Comparison of ENCODE assay signal across 9 cellular contexts in the genomic region with DNA sequence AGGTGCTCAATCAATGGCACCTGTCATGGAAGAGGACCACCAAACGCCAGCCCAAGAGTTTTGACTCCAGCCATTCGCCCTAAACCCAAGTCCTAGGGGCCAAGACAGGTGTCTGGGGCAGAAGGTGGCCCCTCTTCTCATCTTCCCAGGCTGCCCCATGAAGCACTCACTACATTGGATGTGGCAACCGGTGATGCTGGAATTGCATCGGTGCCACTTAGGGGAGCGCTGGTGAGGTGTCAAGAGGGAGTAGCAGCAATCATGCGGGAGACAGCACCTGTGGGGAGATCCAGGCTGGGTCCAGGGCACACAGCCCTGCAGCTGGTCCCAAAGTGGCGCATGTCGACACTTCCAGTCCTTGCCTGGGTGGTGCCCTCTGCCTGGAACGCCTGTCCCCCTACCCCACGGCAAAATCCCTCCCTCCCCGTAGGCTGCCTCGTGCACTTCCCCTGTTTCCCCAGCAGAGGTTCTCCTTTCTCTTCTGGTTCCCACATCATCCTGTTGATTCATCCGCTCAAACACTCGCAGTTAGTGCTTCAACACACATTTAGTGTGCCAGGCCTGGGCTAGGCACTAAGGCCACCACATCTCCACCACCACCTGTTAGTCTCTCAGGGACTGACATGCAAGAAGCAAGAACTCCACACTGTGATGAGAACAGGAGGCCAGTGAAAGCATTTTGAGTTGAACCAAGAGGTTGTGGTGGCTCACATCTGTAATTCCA. TPM values are rescaled to one million over a fixed set of nuclear protein-coding genes. Genes with fewer than 3 reads are reported as not detected.
A peak's percentile ranks its signal among the peaks of the same experiment; 100 is the strongest.
DNase-seq lines count a peak whose midpoint lies in the region; ATAC-seq lines count a peak whose summit lies in the region.
"Had no signal": no experiment of that assay in that cellular context is flagged by ENCODE, and none has a peak within 500 bp of the region (broad histone marks: within the 10 kb centered on the region; RNA-seq: fewer than 3 reads in every experiment).

No MANE protein-coding gene starts in this region.

- no peaks in the 10 kb centered on the region for H3K36me3 Mint-ChIP-seq in stimulated activated memory B cell treated with anti-CD40 and anti-IgM and Interleukin-4, amounts not matched to agents 10 μg/mL and 1 μg/mL and 100 μg/mL, for 72 hours

- H3K27me3 Mint-ChIP-seq in stimulated activated memory B cell treated with anti-CD40 and anti-IgM and Interleukin-4, amounts not matched to agents 10 μg/mL and 1 μg/mL and 100 μg/mL, for 72 hours = no peaks in the 10 kb centered on the region

- no peak overlapping the region for H3K27ac ChIP-seq in SJCRH30

- H3K9me3 Mint-ChIP-seq in stimulated activated memory B cell treated with anti-CD40 and anti-IgM and Interleukin-4, amounts not matched to agents 10 μg/mL and 1 μg/mL and 100 μg/mL, for 72 hours = no peaks in the 10 kb centered on the region

- H3K27ac Mint-ChIP-seq in stimulated activated memory B cell treated with anti-CD40 and anti-IgM and Interleukin-4, amounts not matched to agents 10 μg/mL and 1 μg/mL and 100 μg/mL, for 72 hours = no peak overlapping the region

- ATAC-seq in stimulated activated memory B cell treated with anti-CD40 and anti-IgM and Interleukin-4, amounts not matched to agents 10 μg/mL and 1 μg/mL and 100 μg/mL, for 72 hours = peak; percentile 66
- no peak for ATAC-seq in HG02885 (IDR thresholded peaks at IDR 0.05; ENCODE audit: poor library complexity, unreplicated experiment)

- H3K4me3 Mint-ChIP-seq in stimulated activated memory B cell treated with anti-CD40 and anti-IgM and Interleukin-4, amounts not matched to agents 10 μg/mL and 1 μg/mL and 100 μg/mL, for 72 hours = no peak overlapping the region

- DNase-seq in DMS53 (lab: John Stamatoyannopoulos, UW) = peak; percentile 78
- DNase-seq in HT-29 (ENCODE audit: low spot score) = peak; percentile 80
- DNase-seq in SJCRH30 = peak; percentile 16 to 56
- peak; percentile 3 for DNase-seq in central memory CD4-positive, alpha-beta T cell
- DNase-seq in kidney tubule cell (ENCODE audit: low spot score) = peak; percentile 70
- no peak for DNase-seq in effector CD8-positive, alpha-beta T cell (lab: John Stamatoyannopoulos, UW)

- H3K36me3 ChIP-seq in SJCRH30 = no peaks in the 10 kb centered on the region

- no peaks in the 10 kb centered on the region; the same call in 1 of the 2 replicates for H3K4me1 ChIP-seq in SJCRH30

- H3K4me1 Mint-ChIP-seq in stimulated activated memory B cell treated with anti-CD40 and anti-IgM and Interleukin-4, amounts not matched to agents 10 μg/mL and 1 μg/mL and 100 μg/mL, for 72 hours = peaks cover 7% of the 10 kb centered on the region

- peaks cover 6% of the 10 kb centered on the region; the same call in 1 of the 2 replicates for H3K9me3 ChIP-seq in SJCRH30 (replicated peaks)

- H3K27me3 ChIP-seq in SJCRH30 = peaks cover 10% of the 10 kb centered on the region

- H3K4me3 ChIP-seq in SJCRH30 = no peak overlapping the region

RNA-seq across cellular contexts. Expression of gene PLA2G2D, which starts 18.5 kb away (rescaled TPM):
- not detected in 2 replicates for total RNA-seq in HT-29 (2014; rRNA removed; shearing (Covaris generic))
- total RNA-seq in SJCRH30 (2014; rRNA removed; shearing (Covaris generic)) = not detected in 2 replicates
- total RNA-seq: skeletal muscle tissue had no signal

RNA-seq across cellular contexts. Expression of gene PLA2G5, which starts 30.8 kb away (rescaled TPM):
- not detected in 2 replicates for total RNA-seq in HT-29 (2014; rRNA removed; shearing (Covaris generic))
- 0.46 and 0.51 TPM in 2 replicates for total RNA-seq in SJCRH30 (2014; rRNA removed; shearing (Covaris generic))

RNA-seq across cellular contexts. Expression of gene PLA2G2F, which starts 38.3 kb away (rescaled TPM):
- 0.41 and 1.7 TPM in 2 replicates for total RNA-seq in HT-29 (2014; rRNA removed; shearing (Covaris generic))
- total RNA-seq in SJCRH30 (2014; rRNA removed; shearing (Covaris generic)) = not detected in 2 replicates
- total RNA-seq: skeletal muscle tissue had no signal
